Comparison of ENCODE assay signal across 17 cellular contexts in the genomic region with DNA sequence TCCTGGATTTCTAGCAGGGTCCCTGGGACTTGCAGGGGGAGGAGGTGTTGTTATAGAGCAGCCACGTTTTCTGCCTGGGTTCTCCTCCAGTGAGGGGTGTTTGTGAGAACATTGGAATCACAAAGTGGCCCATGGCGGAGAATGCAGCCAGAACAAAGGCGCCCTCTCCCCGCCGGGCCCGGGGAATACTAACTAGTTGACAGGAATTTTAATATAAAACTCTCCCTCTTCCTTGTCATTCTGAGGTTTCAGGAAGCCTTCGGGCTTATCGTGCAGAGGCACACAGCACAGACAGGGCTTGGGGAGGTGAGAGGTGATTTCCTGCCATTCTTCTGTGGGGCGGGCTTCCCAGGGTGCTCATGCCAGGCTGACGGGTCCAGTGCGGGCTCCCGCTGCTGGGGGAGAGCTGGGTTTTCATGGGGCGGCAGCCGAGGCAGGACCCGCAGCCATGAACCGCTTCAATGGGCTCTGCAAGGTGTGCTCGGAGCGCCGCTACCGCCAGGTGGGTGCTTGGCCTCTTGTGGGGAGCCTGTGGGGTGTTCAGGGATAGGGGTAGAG. TPM values are rescaled to one million over a fixed set of nuclear protein-coding genes. Genes with fewer than 3 reads are reported as not detected.
DNase-seq lines count a peak whose midpoint lies in the region; ATAC-seq, FAIRE-seq and TF ChIP-seq lines count a peak whose summit lies in the region.
"Had no signal": no experiment of that assay in that cellular context is flagged by ENCODE, and none has a peak within 500 bp of the region (broad histone marks: within the 10 kb centered on the region; RNA-seq: fewer than 3 reads in every experiment).

No MANE protein-coding gene starts in this region.

- H3K27me3 ChIP-seq in endothelial cell of umbilical vein (ENCODE audit: control insufficient read depth in 2 of 2, insufficient read depth in 2 of 2, low read length in 2 of 2), result no peaks in the 10 kb centered on the region
- no peaks in the 10 kb centered on the region for H3K27me3 ChIP-seq in left lung
- H3K27me3 ChIP-seq: colonic mucosa, ovary had no signal

- no peak overlapping the region for H3K4me3 Mint-ChIP-seq in T-helper 17 cell
- no peak overlapping the region for H3K4me3 Mint-ChIP-seq in stimulated activated effector memory CD8-positive, alpha-beta T cell treated with anti-CD3 and anti-CD28 coated beads, Interleukin-12 subunit alpha, Interleukin-12 subunit beta, amount 100 ng/mL, for 72 hours

- peaks cover 55% of the 10 kb centered on the region for H3K79me2 ChIP-seq in endothelial cell of umbilical vein (ENCODE audit: control insufficient read depth, insufficient read depth, low read length)

- peak overlapping the region; percentile 24 for H2AFZ ChIP-seq in endothelial cell of umbilical vein (ENCODE audit: low read depth, low read length)

- peak overlapping the region; percentile 94 to 99 (median 94) for H3K4me3 ChIP-seq in endothelial cell of umbilical vein (replicated peaks in 1 of 3; ENCODE audit: insufficient read depth in 1 of 3, low read depth in 1 of 3, low read length in 3 of 3)
- H3K4me3 ChIP-seq in left lung, result peak overlapping the region; percentile 5 to 41
- H3K4me3 ChIP-seq: colonic mucosa, ovary had no signal

- peak; percentile 100 for FAIRE-seq in endothelial cell of umbilical vein (lab: Jason Lieb, UNC)
- FAIRE-seq: G401.6 had no signal

- ATAC-seq in T-helper 17 cell, result no peak
- ATAC-seq in left lung, result peak; percentile 40
- ATAC-seq in stimulated activated effector memory CD8-positive, alpha-beta T cell treated with anti-CD3 and anti-CD28 coated beads, Interleukin-12 subunit alpha, Interleukin-12 subunit beta, amount 100 ng/mL, for 72 hours, result no peak
- ATAC-seq in HG03521 (IDR thresholded peaks at IDR 0.05; ENCODE audit: unreplicated experiment), result no peak
- no peak for ATAC-seq in GM19455 (IDR thresholded peaks at IDR 0.05; ENCODE audit: unreplicated experiment)
- no peak for ATAC-seq in GM21447 (IDR thresholded peaks at IDR 0.05; ENCODE audit: unreplicated experiment)
- ATAC-seq: HCT116, left colon had no signal

- H3K4me1 ChIP-seq in endothelial cell of umbilical vein (ENCODE audit: control insufficient read depth, extremely low read depth, insufficient read depth, low read length) (peaks cover 34% of the 10 kb centered on the region), left lung (peaks cover 0 to 29% of the 10 kb centered on the region in 2 donors)
- H3K4me1 ChIP-seq: colonic mucosa had no signal

- H3K9me3 ChIP-seq in T-helper 17 cell (ENCODE audit: control insufficient read depth, low read length, poor library complexity, severe bottlenecking) (no peaks in the 10 kb centered on the region), endothelial cell of umbilical vein (replicated peaks; ENCODE audit: control insufficient read depth, insufficient read depth, low read length) (no peaks in the 10 kb centered on the region), left lung (no peaks in the 10 kb centered on the region)
- H3K9me3 ChIP-seq: colonic mucosa, ovary had no signal

- DNase-seq in T-helper 17 cell (no peak), endothelial cell of umbilical vein (ENCODE audit: low read depth, low spot score) (peak; percentile 98), left lung (peak in 1 of 2 donors; percentile 74), NCI-H2227 treated with DMSO at 0.1 percent for 48 hours (lab: John Stamatoyannopoulos, UW) (no peak)
- no peak for DNase-seq in stimulated activated effector memory CD8-positive, alpha-beta T cell treated with anti-CD3 and anti-CD28 coated beads, Interleukin-12 subunit alpha, Interleukin-12 subunit beta, amount 100 ng/mL, for 72 hours (ENCODE audit: low spot score in 2 of 2)
- DNase-seq: activated naive CD4-positive, alpha-beta T cell treated with anti-CD3 and anti-CD28 coated beads, Interleukin-2, amount 50 U/mL, for 16 hours; C1 segment of cervical spinal cord; colonic mucosa; left colon; ovary; stimulated activated naive CD4-positive, alpha-beta T cell treated with Interleukin-2 at 50 U/mL for 16 hours; T1000 had no signal

- peaks cover 2% of the 10 kb centered on the region for H3K36me3 Mint-ChIP-seq in T-helper 17 cell (ENCODE audit: low read depth)
- peaks cover 4% of the 10 kb centered on the region for H3K36me3 Mint-ChIP-seq in stimulated activated effector memory CD8-positive, alpha-beta T cell treated with anti-CD3 and anti-CD28 coated beads, Interleukin-12 subunit alpha, Interleukin-12 subunit beta, amount 100 ng/mL, for 72 hours

- peak overlapping the region; percentile 88 for H3K4me2 ChIP-seq in endothelial cell of umbilical vein (ENCODE audit: insufficient read depth, low read length)

- H3K27ac ChIP-seq in endothelial cell of umbilical vein (ENCODE audit: insufficient read depth, low read depth, low read length) (peak overlapping the region; percentile 100), left lung (peak overlapping the region; percentile 33 to 70)
- H3K27ac ChIP-seq: colonic mucosa, ovary had no signal

- no peaks in the 10 kb centered on the region for H3K9me1 ChIP-seq in endothelial cell of umbilical vein (replicated peaks; ENCODE audit: control insufficient read depth, extremely low read depth, insufficient read depth, low read length)

- CTCF ChIA-PET in endothelial cell of umbilical vein (lab: Charles Lee), result interaction anchor here (0.7 to 5.6 kb wide), 17 partner anchors 8 to 157 kb away, joined by 3 to 58 read pairs (median 4); a partner anchor contains a TSS

- intact Hi-C loops in endothelial cell of umbilical vein (cut with micrococcal nuclease) (loop anchor here (1.0 to 5.0 kb wide), 9 partner anchors 17 to 226 kb away; a partner anchor contains a TSS), left lung (cut with DNase I) (no loop called here)

- TF ChIP-seq POLR2A in endothelial cell of umbilical vein (IDR thresholded peaks at IDR 0.05; ENCODE audit: low read depth, low read length), result peak; percentile 88

- H3K36me3 ChIP-seq in endothelial cell of umbilical vein (ENCODE audit: control insufficient read depth in 2 of 2, extremely low read depth in 1 of 2, insufficient read depth in 2 of 2, low read length in 2 of 2), result peaks cover 6 to 13% of the 10 kb centered on the region in 2 experiments
- H3K36me3 ChIP-seq in left lung, result no peaks in the 10 kb centered on the region
- H3K36me3 ChIP-seq: colonic mucosa, ovary had no signal

- no peaks in the 10 kb centered on the region for H3K27me3 Mint-ChIP-seq in T-helper 17 cell

- BruUV-seq in endothelial cell of umbilical vein (replicated peaks; lab: Mats Ljungman, UMichigan), result no TSS peak

- TF ChIP-seq CTCF in endothelial cell of umbilical vein (IDR thresholded peaks at IDR 0.05; ENCODE audit: extremely low read depth in 1 of 2, insufficient read depth in 1 of 2, low read depth in 1 of 2, low read length in 2 of 2), result peak in 1 of 2 donors; percentile 22
- TF ChIP-seq CTCF in left lung (IDR thresholded peaks at IDR 0.05), result no peak

- POLR2A ChIA-PET in endothelial cell of umbilical vein (lab: Charles Lee), result interaction anchor here (1.0 to 4.4 kb wide), 4 partner anchors 9 to 46 kb away, joined by 4 to 38 read pairs (median 9); no protein-coding TSS in a partner anchor

- H3K4me1 Mint-ChIP-seq in T-helper 17 cell, result peaks cover 10% of the 10 kb centered on the region
- H3K4me1 Mint-ChIP-seq in stimulated activated effector memory CD8-positive, alpha-beta T cell treated with anti-CD3 and anti-CD28 coated beads, Interleukin-12 subunit alpha, Interleukin-12 subunit beta, amount 100 ng/mL, for 72 hours, result peaks cover 26% of the 10 kb centered on the region

- H3K9me3 Mint-ChIP-seq in stimulated activated effector memory CD8-positive, alpha-beta T cell treated with anti-CD3 and anti-CD28 coated beads, Interleukin-12 subunit alpha, Interleukin-12 subunit beta, amount 100 ng/mL, for 72 hours, result no peaks in the 10 kb centered on the region

- peak overlapping the region; percentile 100 for H3K9ac ChIP-seq in endothelial cell of umbilical vein (replicated peaks; ENCODE audit: extremely low read depth, insufficient read depth, low read length)

- dilution Hi-C loops in endothelial cell of umbilical vein (cut with MboI; ENCODE audit: extremely low pct_ligation_motif_present, low sequenced_read_pairs), result no loop called here

- H3K27ac Mint-ChIP-seq in T-helper 17 cell, result peak overlapping the region; percentile 49
- H3K27ac Mint-ChIP-seq in stimulated activated effector memory CD8-positive, alpha-beta T cell treated with anti-CD3 and anti-CD28 coated beads, Interleukin-12 subunit alpha, Interleukin-12 subunit beta, amount 100 ng/mL, for 72 hours, result peak overlapping the region; percentile 58

- no peaks in the 10 kb centered on the region for H4K20me1 ChIP-seq in endothelial cell of umbilical vein (replicated peaks; ENCODE audit: control insufficient read depth, extremely low read depth, insufficient read depth, low read length)

TF ChIP-seq in endothelial cell of umbilical vein, 7 proteins besides CTCF, POLR2A, EP300 and RAD21:
- TF ChIP-seq POLR2AphosphoS5 (IDR thresholded peaks at IDR 0.05; ENCODE audit: insufficient read depth, low read depth, low read length) (peak; percentile 99), MYC (IDR thresholded peaks at IDR 0.05; ENCODE audit: low read depth, low read length) (peak; percentile 63), FOS (IDR thresholded peaks at IDR 0.05; ENCODE audit: borderline replicate concordance, insufficient read depth, low read length) (no peak), EZH2 (IDR thresholded peaks at IDR 0.05; ENCODE audit: borderline replicate concordance, low read depth, low read length, severe bottlenecking) (no peak), GATA2 (IDR thresholded peaks at IDR 0.05; ENCODE audit: insufficient read depth, insufficient read length, low read depth, low read length) (peak; percentile 97), JUN (IDR thresholded peaks at IDR 0.05; ENCODE audit: borderline replicate concordance, insufficient read depth, insufficient read length, low read depth) (peak; percentile 24)
- TF ChIP-seq, protein P1, sequence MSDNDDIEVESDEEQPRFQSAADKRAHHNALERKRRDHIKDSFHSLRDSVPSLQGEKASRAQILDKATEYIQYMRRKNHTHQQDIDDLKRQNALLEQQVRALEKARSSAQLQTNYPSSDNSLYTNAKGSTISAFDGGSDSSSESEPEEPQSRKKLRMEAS (IDR thresholded peaks at IDR 0.05; ENCODE audit: insufficient read depth, insufficient read length), result peak; percentile 11

RNA-seq across cellular contexts. Expression of a gene that starts 37.7 kb away (rescaled TPM):
- total RNA-seq in T-helper 17 cell (10 to 100 TPM; 17.4 to 22.0 TPM), endothelial cell of umbilical vein (407 and 416 TPM in 2 replicates), left lung (10 to 100 TPM; 77.8 to 96.9 TPM)
- 356 and 385 TPM in 2 replicates for polyA plus RNA-seq in endothelial cell of umbilical vein
- polyA plus RNA-seq in endothelial cell of umbilical vein (2011; cell fraction: cytosol; rRNA removed), result 317 and 396 TPM in 2 replicates
- 509 and 635 TPM in 2 replicates for polyA plus RNA-seq in endothelial cell of umbilical vein (2011; cell fraction: nucleus; rRNA removed)
- 125 and 130 TPM in 2 replicates for polyA plus RNA-seq in endothelial cell of umbilical vein (2012)
- polyA minus RNA-seq in endothelial cell of umbilical vein, result 566 and 594 TPM in 2 replicates
- 16.0 TPM for polyA minus RNA-seq in endothelial cell of umbilical vein (2011; cell fraction: cytosol; rRNA and poly(A)+ RNA removed)
- polyA minus RNA-seq in endothelial cell of umbilical vein (2011; cell fraction: nucleus; rRNA and poly(A)+ RNA removed), result 401 and 590 TPM in 2 replicates
